Comparison of ENCODE assay signal across 30 cellular contexts in the genomic region with DNA sequence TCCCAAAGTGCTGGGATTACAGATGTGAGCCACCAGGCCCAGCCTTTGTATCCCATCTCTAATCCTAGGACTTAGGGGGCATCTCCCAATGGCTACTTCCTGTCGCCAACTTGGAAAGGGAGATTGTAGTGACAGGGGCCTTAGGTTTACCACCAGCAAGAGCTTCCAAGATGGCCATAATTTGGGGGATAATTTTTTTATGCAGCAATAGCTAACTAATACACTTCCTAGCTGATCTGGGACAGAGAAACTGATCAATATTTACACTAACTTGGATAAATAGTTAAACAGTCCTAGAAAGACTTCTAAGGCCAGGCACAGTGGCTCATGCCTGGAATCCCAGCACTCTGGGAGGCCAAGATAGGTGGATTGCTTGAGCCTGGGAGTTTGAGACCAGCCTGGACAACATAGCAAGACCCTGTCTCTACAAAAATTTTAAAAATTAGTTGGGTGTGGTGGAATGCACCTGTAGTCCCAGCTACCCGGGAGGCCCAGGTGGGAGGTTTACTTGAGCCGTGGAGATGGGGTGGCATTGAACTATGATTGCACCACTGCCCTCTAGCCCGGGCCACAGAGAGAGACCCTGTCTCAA.
"Had no signal": no experiment of that assay in that cellular context is flagged by ENCODE, and none has a peak within 500 bp of the region (broad histone marks: within the 10 kb centered on the region; RNA-seq: fewer than 3 reads in every experiment).

No MANE protein-coding gene starts in this region.

- H3K4me3 Mint-ChIP-seq: activated CD4-positive, alpha-beta memory T cell treated with anti-CD3 and anti-CD28 coated beads, Interleukin-2, amount 10 ng/mL, durations not matched to agents 7 days and 5 days; activated CD4-positive, alpha-beta T cell treated with anti-CD3 and anti-CD28 coated beads, Interleukin-2, amount 10 ng/mL, durations not matched to agents 7 days and 5 days; activated naive CD4-positive, alpha-beta T cell treated with anti-CD3 and anti-CD28 coated beads, Interleukin-2, amount 10 ng/mL, durations not matched to agents 7 days and 5 days; activated naive CD8-positive, alpha-beta T cell treated with anti-CD3 and anti-CD28 coated beads, Interleukin-2, amount 10 ng/mL, durations not matched to agents 7 days and 5 days; activated T-cell treated with anti-CD3 and anti-CD28 coated beads, Interleukin-2, amount 50 U/mL, for 24 hours; activated T-cell treated with anti-CD3 and anti-CD28 coated beads, Interleukin-2, amount 50 U/mL, for 72 hours; central memory CD8-positive, alpha-beta T cell; effector memory CD8-positive, alpha-beta T cell; WTC11 had no signal

- H3K27ac ChIP-seq: ascending aorta, brain microvascular endothelial cell, coronary artery, esophagus muscularis mucosa, foreskin keratinocyte, gastrocnemius medialis, VCaP had no signal

- H3K36me3 Mint-ChIP-seq: activated naive CD4-positive, alpha-beta T cell treated with anti-CD3 and anti-CD28 coated beads, Interleukin-2, amount 10 ng/mL, durations not matched to agents 7 days and 5 days; activated naive CD4-positive, alpha-beta T cell treated with anti-CD3 and anti-CD28 coated beads, Interleukin-2, amount 50 U/mL, for 72 hours; activated naive CD8-positive, alpha-beta T cell treated with anti-CD3 and anti-CD28 coated beads, Interleukin-2, amount 10 ng/mL, durations not matched to agents 7 days and 5 days; WTC11 had no signal

- H3K9me3 Mint-ChIP-seq: activated CD4-positive, alpha-beta memory T cell treated with anti-CD3 and anti-CD28 coated beads, Interleukin-2, amount 10 ng/mL, durations not matched to agents 7 days and 5 days; activated CD4-positive, alpha-beta T cell treated with anti-CD3 and anti-CD28 coated beads, Interleukin-2, amount 10 ng/mL, durations not matched to agents 7 days and 5 days; activated naive CD4-positive, alpha-beta T cell treated with anti-CD3 and anti-CD28 coated beads, Interleukin-2, amount 10 ng/mL, durations not matched to agents 7 days and 5 days; activated naive CD4-positive, alpha-beta T cell treated with anti-CD3 and anti-CD28 coated beads, Interleukin-2, amount 50 U/mL, for 72 hours; activated naive CD8-positive, alpha-beta T cell treated with anti-CD3 and anti-CD28 coated beads, Interleukin-2, amount 10 ng/mL, durations not matched to agents 7 days and 5 days; activated T-cell treated with anti-CD3 and anti-CD28 coated beads, Interleukin-2, amount 50 U/mL, for 24 hours; activated T-cell treated with anti-CD3 and anti-CD28 coated beads, Interleukin-2, amount 50 U/mL, for 72 hours; central memory CD8-positive, alpha-beta T cell; effector memory CD8-positive, alpha-beta T cell had no signal

- H3K27me3 Mint-ChIP-seq: activated CD4-positive, alpha-beta T cell treated with anti-CD3 and anti-CD28 coated beads, Interleukin-2, amount 10 ng/mL, durations not matched to agents 7 days and 5 days; activated naive CD8-positive, alpha-beta T cell treated with anti-CD3 and anti-CD28 coated beads, Interleukin-2, amount 10 ng/mL, durations not matched to agents 7 days and 5 days; activated T-cell treated with anti-CD3 and anti-CD28 coated beads, Interleukin-2, amount 50 U/mL, for 24 hours; central memory CD8-positive, alpha-beta T cell; effector memory CD8-positive, alpha-beta T cell had no signal

- H3K36me3 ChIP-seq: ascending aorta, brain microvascular endothelial cell, esophagus muscularis mucosa, gastrocnemius medialis had no signal

- FAIRE-seq: bronchial epithelial cell had no signal

- DNase-seq: activated CD4-positive, alpha-beta memory T cell treated with anti-CD3 and anti-CD28 coated beads, Interleukin-2, amount 10 ng/mL, durations not matched to agents 7 days and 5 days; activated CD4-positive, alpha-beta T cell treated with anti-CD3 and anti-CD28 coated beads for 1 hour; activated CD4-positive, alpha-beta T cell treated with anti-CD3 and anti-CD28 coated beads for 4 hours; activated CD4-positive, alpha-beta T cell treated with anti-CD3 and anti-CD28 coated beads, Interleukin-2, amount 10 ng/mL, durations not matched to agents 7 days and 5 days; activated CD4-positive, alpha-beta T cell treated with anti-CD3 and anti-CD28 coated beads, Interleukin-2, amount 50 U/mL, for 4 hours; activated CD8-positive, alpha-beta memory T cell treated with anti-CD3 and anti-CD28 coated beads, Interleukin-2, amount 50 U/mL, for 48 hours; activated gamma-delta T cell; activated naive CD4-positive, alpha-beta T cell; activated naive CD4-positive, alpha-beta T cell treated with anti-CD3 and anti-CD28 coated beads, Interleukin-2, amount 10 ng/mL, durations not matched to agents 7 days and 5 days; activated naive CD8-positive, alpha-beta T cell treated with anti-CD3 and anti-CD28 coated beads, Interleukin-2, amount 10 ng/mL, durations not matched to agents 7 days and 5 days; activated T-cell treated with anti-CD3 and anti-CD28 coated beads for 4 hours; activated T-cell treated with anti-CD3 and anti-CD28 coated beads, Interleukin-2, amount 50 U/mL, for 24 hours; activated T-cell treated with anti-CD3 and anti-CD28 coated beads, Interleukin-2, amount 50 U/mL, for 72 hours; brain microvascular endothelial cell; dermis blood vessel endothelial cell; effector CD4-positive, alpha-beta T cell; effector memory CD8-positive, alpha-beta T cell; erythroblast; foreskin keratinocyte; gastrocnemius medialis; glutamatergic neuron; T-helper 2 cell had no signal

- H3K4me3 ChIP-seq: ascending aorta, coronary artery, esophagus muscularis mucosa, gastrocnemius medialis had no signal

- H3K27me3 ChIP-seq: ascending aorta, brain microvascular endothelial cell, esophagus muscularis mucosa, foreskin keratinocyte, gastrocnemius medialis had no signal

- H3K9me3 ChIP-seq: ascending aorta, esophagus muscularis mucosa, gastrocnemius medialis had no signal

- H3K27ac Mint-ChIP-seq: activated CD4-positive, alpha-beta memory T cell treated with anti-CD3 and anti-CD28 coated beads, Interleukin-2, amount 10 ng/mL, durations not matched to agents 7 days and 5 days; activated CD4-positive, alpha-beta T cell treated with anti-CD3 and anti-CD28 coated beads, Interleukin-2, amount 10 ng/mL, durations not matched to agents 7 days and 5 days; activated naive CD4-positive, alpha-beta T cell treated with anti-CD3 and anti-CD28 coated beads, Interleukin-2, amount 10 ng/mL, durations not matched to agents 7 days and 5 days; activated naive CD4-positive, alpha-beta T cell treated with anti-CD3 and anti-CD28 coated beads, Interleukin-2, amount 50 U/mL, for 72 hours; activated naive CD8-positive, alpha-beta T cell treated with anti-CD3 and anti-CD28 coated beads, Interleukin-2, amount 10 ng/mL, durations not matched to agents 7 days and 5 days; activated T-cell treated with anti-CD3 and anti-CD28 coated beads, Interleukin-2, amount 50 U/mL, for 24 hours; activated T-cell treated with anti-CD3 and anti-CD28 coated beads, Interleukin-2, amount 50 U/mL, for 72 hours; WTC11 had no signal

- ATAC-seq: activated naive CD4-positive, alpha-beta T cell treated with anti-CD3 and anti-CD28 coated beads, Interleukin-2, amount 50 U/mL, for 72 hours; activated T-cell treated with anti-CD3 and anti-CD28 coated beads, Interleukin-2, amount 50 U/mL, for 72 hours; effector memory CD8-positive, alpha-beta T cell; foreskin keratinocyte; gastrocnemius medialis; WTC11 had no signal
